Comparison of ENCODE assay signal across 11 cellular contexts in the genomic region with DNA sequence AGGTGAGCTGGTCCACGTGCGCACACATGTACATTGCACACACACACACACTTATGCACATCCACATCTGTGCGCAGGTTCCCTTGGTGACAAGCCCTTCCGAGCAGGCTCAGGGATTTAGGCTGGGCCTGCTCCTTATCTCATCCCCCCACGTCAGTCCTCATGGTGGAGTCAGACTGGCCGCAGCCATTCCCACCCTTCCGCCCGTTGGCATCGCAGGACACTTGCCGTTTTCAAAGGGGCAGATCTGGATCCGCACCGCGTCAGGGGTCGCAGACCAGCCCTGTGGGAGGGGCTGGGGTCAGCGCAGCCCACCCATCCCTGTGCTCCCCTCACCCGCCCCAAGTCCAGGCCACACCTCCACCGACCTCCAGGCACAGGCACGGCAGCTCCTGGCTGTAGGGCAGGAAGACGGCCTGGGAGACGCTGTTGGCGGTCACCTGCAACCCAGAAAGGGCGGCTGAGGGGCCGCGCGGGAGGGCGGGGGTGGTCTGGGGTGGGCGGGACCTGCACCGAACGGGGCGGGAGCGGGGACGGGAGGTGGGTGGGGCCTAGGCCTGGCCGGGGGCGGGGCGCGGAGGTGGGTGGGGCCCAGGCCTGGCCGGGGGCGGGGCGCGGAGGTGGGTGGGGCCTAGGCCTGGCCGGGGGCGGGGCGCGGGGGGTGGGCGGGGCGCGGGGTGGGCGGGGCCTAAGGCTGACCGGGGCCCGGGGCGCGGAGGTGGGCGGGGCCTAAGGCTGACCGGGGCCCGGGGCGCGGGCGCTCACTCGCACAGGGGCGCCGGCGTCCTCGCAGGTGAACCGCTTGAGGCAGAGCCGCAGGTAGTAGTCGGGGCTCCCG. TPM values are rescaled to one million over a fixed set of nuclear protein-coding genes. Genes with fewer than 3 reads are reported as not detected.
DNase-seq lines count a peak whose midpoint lies in the region; ATAC-seq and TF ChIP-seq lines count a peak whose summit lies in the region.
"Had no signal": no experiment of that assay in that cellular context is flagged by ENCODE, and none has a peak within 500 bp of the region (broad histone marks: within the 10 kb centered on the region; RNA-seq: fewer than 3 reads in every experiment).

No MANE protein-coding gene starts in this region.

- no peaks in the 10 kb centered on the region for H3K36me3 Mint-ChIP-seq in CD4-positive, CD25-positive, alpha-beta regulatory T cell
- H3K36me3 Mint-ChIP-seq in endothelial cell (ENCODE audit: low read depth, unreplicated experiment) (peaks cover 7% of the 10 kb centered on the region), naive B cell (no peaks in the 10 kb centered on the region)
- H3K36me3 Mint-ChIP-seq: IgD-negative memory B cell had no signal

- ATAC-seq in CD4-positive, CD25-positive, alpha-beta regulatory T cell (ENCODE audit: low read depth in 2 of 2) = peak; percentile 31 to 42
- peak; percentile 29 to 42 for ATAC-seq in naive B cell (ENCODE audit: low read depth in 2 of 2)

- peaks cover 10% of the 10 kb centered on the region for H3K27me3 Mint-ChIP-seq in CD4-positive, CD25-positive, alpha-beta regulatory T cell
- peaks cover 4% of the 10 kb centered on the region for H3K27me3 Mint-ChIP-seq in endothelial cell (ENCODE audit: unreplicated experiment)
- H3K27me3 Mint-ChIP-seq in naive B cell = peaks cover 4 to 27% (median 8%) of the 10 kb centered on the region in 3 donors

- no peaks in the 10 kb centered on the region for H3K27me3 ChIP-seq in CD4-positive, CD25-positive, alpha-beta regulatory T cell (ENCODE audit: control insufficient read depth, insufficient read depth, low read length)
- H3K27me3 ChIP-seq in Peyer's patch (no peaks in the 10 kb centered on the region), uterus (peaks cover 0 to 6% of the 10 kb centered on the region in 2 donors), prostate gland (replicated peaks; ENCODE audit: insufficient read depth) (no peaks in the 10 kb centered on the region)

- 20% methylated on average over 36 of the region's 67 CpGs for WGBS in prostate gland

- TF ChIP-seq CTCF in Peyer's patch (IDR thresholded peaks at IDR 0.05) = no peak
- TF ChIP-seq CTCF in endothelial cell (IDR thresholded peaks at IDR 0.05; ENCODE audit: unreplicated experiment) = no peak
- no peak for TF ChIP-seq CTCF in uterus (IDR thresholded peaks at IDR 0.05)
- no peak for TF ChIP-seq CTCF in prostate gland (IDR thresholded peaks at IDR 0.05)

- peak overlapping the region in 1 of 4 donors; percentile 24 for H3K4me3 Mint-ChIP-seq in CD4-positive, CD25-positive, alpha-beta regulatory T cell
- H3K4me3 Mint-ChIP-seq in endothelial cell (ENCODE audit: unreplicated experiment) (no peak overlapping the region), naive B cell (peak overlapping the region in 2 of 8 donors; percentile 37 to 38)

- no peak overlapping the region for H3K27ac ChIP-seq in CD4-positive, CD25-positive, alpha-beta regulatory T cell (ENCODE audit: insufficient read depth, low read length, poor library complexity, severe bottlenecking)
- H3K27ac ChIP-seq in Peyer's patch = no peak overlapping the region
- H3K27ac ChIP-seq in uterus = no peak overlapping the region
- H3K27ac ChIP-seq in prostate gland = no peak overlapping the region
- H3K27ac ChIP-seq: heart right ventricle had no signal

- peaks cover 0 to 9% (median 0%) of the 10 kb centered on the region in 4 donors for H3K4me1 Mint-ChIP-seq in CD4-positive, CD25-positive, alpha-beta regulatory T cell
- peaks cover 3% of the 10 kb centered on the region for H3K4me1 Mint-ChIP-seq in endothelial cell (ENCODE audit: unreplicated experiment)
- H3K4me1 Mint-ChIP-seq in naive B cell = peaks cover 10 to 26% (median 17%) of the 10 kb centered on the region in 3 donors

- DNase-seq in CD4-positive, CD25-positive, alpha-beta regulatory T cell = no peak
- peak in 2 of 3 donors; percentile 49 to 72 for DNase-seq in Peyer's patch
- peak; percentile 65 for DNase-seq in endothelial cell (ENCODE audit: low spot score)
- DNase-seq in naive B cell = no peak
- no peak for DNase-seq in uterus
- DNase-seq in prostate gland (ENCODE audit: low spot score) = no peak
- no peak for DNase-seq in SIG-M5 (lab: John Stamatoyannopoulos, UW)
- no peak for DNase-seq in DMS79 treated with DMSO at 0.1 percent for 48 hours (lab: John Stamatoyannopoulos, UW)
- DNase-seq: activated naive CD4-positive, alpha-beta T cell treated with Interleukin-2 at 50 U/mL for 16 hours had no signal

- no peaks in the 10 kb centered on the region for H3K36me3 ChIP-seq in CD4-positive, CD25-positive, alpha-beta regulatory T cell (ENCODE audit: control insufficient read depth, insufficient read depth, low read length)
- H3K36me3 ChIP-seq in Peyer's patch = no peaks in the 10 kb centered on the region
- no peaks in the 10 kb centered on the region for H3K36me3 ChIP-seq in uterus
- H3K36me3 ChIP-seq in prostate gland = no peaks in the 10 kb centered on the region
- H3K36me3 ChIP-seq: heart right ventricle had no signal

- H3K4me3 ChIP-seq in CD4-positive, CD25-positive, alpha-beta regulatory T cell (ENCODE audit: low read depth, low read length) = no peak overlapping the region
- H3K4me3 ChIP-seq in Peyer's patch = peak overlapping the region in 3 of 4 donors; percentile 9 to 54 (median 52)
- H3K4me3 ChIP-seq in uterus = no peak overlapping the region
- no peak overlapping the region for H3K4me3 ChIP-seq in prostate gland

- intact Hi-C loops in uterus (cut with DNase I; ENCODE audit: low total_unique reads) (no loop called here), prostate gland (cut with DNase I) (no loop called here)

- H3K9me3 Mint-ChIP-seq in CD4-positive, CD25-positive, alpha-beta regulatory T cell = no peaks in the 10 kb centered on the region
- H3K9me3 Mint-ChIP-seq in endothelial cell (ENCODE audit: unreplicated experiment) (no peaks in the 10 kb centered on the region), naive B cell (peaks cover 0 to 2% (median 0%) of the 10 kb centered on the region in 7 donors)

- H3K27ac Mint-ChIP-seq in CD4-positive, CD25-positive, alpha-beta regulatory T cell = peak overlapping the region in 1 of 3 donors; percentile 88
- peak overlapping the region; percentile 36 for H3K27ac Mint-ChIP-seq in endothelial cell (ENCODE audit: unreplicated experiment)
- H3K27ac Mint-ChIP-seq in naive B cell = no peak overlapping the region

- H3K4me1 ChIP-seq in CD4-positive, CD25-positive, alpha-beta regulatory T cell (ENCODE audit: control insufficient read depth, insufficient read depth, low read length, poor library complexity, severe bottlenecking) = no peaks in the 10 kb centered on the region
- peaks cover 0 to 21% (median 5%) of the 10 kb centered on the region in 4 donors for H3K4me1 ChIP-seq in Peyer's patch
- H3K4me1 ChIP-seq in uterus = no peaks in the 10 kb centered on the region
- no peaks in the 10 kb centered on the region for H3K4me1 ChIP-seq in prostate gland (replicated peaks)

- TF ChIP-seq POLR2A in Peyer's patch (IDR thresholded peaks at IDR 0.05) (no peak), uterus (IDR thresholded peaks at IDR 0.05) (no peak), prostate gland (IDR thresholded peaks at IDR 0.05) (no peak)

- no peaks in the 10 kb centered on the region for H3K9me3 ChIP-seq in CD4-positive, CD25-positive, alpha-beta regulatory T cell (ENCODE audit: control insufficient read depth in 2 of 2, low read length in 2 of 2)
- no peaks in the 10 kb centered on the region for H3K9me3 ChIP-seq in Peyer's patch
- H3K9me3 ChIP-seq in uterus = no peaks in the 10 kb centered on the region
- H3K9me3 ChIP-seq in prostate gland = no peaks in the 10 kb centered on the region
- H3K9me3 ChIP-seq: heart right ventricle had no signal

RNA-seq across cellular contexts. Expression of a gene that starts 13.3 kb away (rescaled TPM):
- 0.57 TPM for total RNA-seq in CD4-positive, CD25-positive, alpha-beta regulatory T cell
- under 1 TPM in 1 of 4 donors, not detected in 3; 0.07 TPM for polyA plus RNA-seq in CD4-positive, CD25-positive, alpha-beta regulatory T cell
- 1 to 10 TPM in 3 of 4 donors, not detected in 1; 1.1 to 2.3 (median 1.2) TPM for total RNA-seq in Peyer's patch
- 0.15 TPM for total RNA-seq in endothelial cell (ENCODE audit: unreplicated experiment)
- polyA plus RNA-seq in naive B cell (ENCODE audit: low read depth in 6 of 6) = not detected
- total RNA-seq in uterus = under 1 TPM in 2 of 4 donors, not detected in 2; 0.12 to 0.26 TPM
- under 1 TPM in 1 of 2 donors, not detected in 1; 0.68 TPM for total RNA-seq in prostate gland
- polyA plus RNA-seq: heart right ventricle, IgD-negative memory B cell had no signal

RNA-seq across cellular contexts. Expression of a gene that starts 38.7 kb away (rescaled TPM):
- total RNA-seq in CD4-positive, CD25-positive, alpha-beta regulatory T cell = 294 TPM
- 10 to 100 TPM; 34.0 to 47.1 (median 40.3) TPM for polyA plus RNA-seq in CD4-positive, CD25-positive, alpha-beta regulatory T cell
- total RNA-seq in Peyer's patch (100 to 1,000 TPM in 2 of 4 donors, 10 to 100 TPM in 2; 66.2 to 142 (median 105) TPM), endothelial cell (ENCODE audit: unreplicated experiment) (112 TPM), uterus (100 to 1,000 TPM in 1 of 4 donors, 10 to 100 TPM in 3; 31.7 to 106 (median 53.6) TPM), prostate gland (100 to 1,000 TPM; 126 to 183 TPM)
- polyA plus RNA-seq in naive B cell (ENCODE audit: low read depth in 6 of 6) = 10 to 100 TPM; 46.7 to 60.7 (median 55.0) TPM

RNA-seq across cellular contexts. Expression of a gene that starts 58.8 kb away (rescaled TPM):
- not detected for total RNA-seq in CD4-positive, CD25-positive, alpha-beta regulatory T cell
- polyA plus RNA-seq in CD4-positive, CD25-positive, alpha-beta regulatory T cell = not detected
- total RNA-seq in Peyer's patch (not detected), endothelial cell (ENCODE audit: unreplicated experiment) (not detected), uterus (not detected), prostate gland (under 1 TPM in 1 of 2 donors, not detected in 1; 0.74 TPM)
- not detected for polyA plus RNA-seq in naive B cell (ENCODE audit: low read depth in 6 of 6)
- total RNA-seq: heart right ventricle had no signal
- polyA plus RNA-seq: heart right ventricle, IgD-negative memory B cell had no signal

Comparison
In these comparisons a context has a peak if more than half of its experiments do, and no peak if none do; other contexts are left out.
1. DNase-seq: peak in Peyer's patch (2 of 3) and endothelial cell (single experiment); none in CD4-positive, CD25-positive, alpha-beta regulatory T cell (0 of 3), naive B cell (single experiment), uterus (0 of 2), prostate gland (single experiment), SIG-M5 (single experiment) and DMS79 treated with DMSO at 0.1 percent for 48 hours (single experiment).
2. H3K4me3 ChIP-seq: peak in Peyer's patch (3 of 4); none in CD4-positive, CD25-positive, alpha-beta regulatory T cell (single experiment), uterus (0 of 2) and prostate gland (0 of 2).